ENCODE assay signal across 17 cellular contexts in the genomic region with DNA sequence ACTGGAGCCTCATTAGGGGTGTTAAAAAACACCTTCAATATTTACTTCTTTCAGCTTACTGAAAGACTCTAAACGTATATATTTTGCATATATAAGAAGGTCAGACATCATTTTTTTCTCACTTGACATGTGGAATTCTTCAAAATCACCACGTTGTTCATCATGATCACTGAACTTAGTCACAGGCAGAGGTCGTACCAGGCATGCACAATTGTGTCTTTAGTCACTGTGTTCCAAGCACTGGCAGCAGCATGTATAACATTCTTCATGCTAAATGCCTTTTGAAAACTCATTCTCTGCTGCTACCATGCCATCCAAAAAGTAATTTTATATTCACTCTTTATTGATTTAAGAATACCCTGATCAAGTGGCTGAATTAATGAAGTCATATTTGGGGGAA.
A peak's percentile ranks its signal among the peaks of the same experiment; 100 is the strongest.
DNase-seq lines count a peak whose midpoint lies in the region; ATAC-seq, FAIRE-seq and TF ChIP-seq lines count a peak whose summit lies in the region.
"Had no signal": no experiment of that assay in that cellular context is flagged by ENCODE, and none has a peak within 500 bp of the region (broad histone marks: within the 10 kb centered on the region; RNA-seq: fewer than 3 reads in every experiment).

No MANE protein-coding gene starts in this region.

- no peak for FAIRE-seq in GM12891 (lab: Jason Lieb, UNC)
- FAIRE-seq: frontal cortex, H1 had no signal

- H3K27ac ChIP-seq in foreskin keratinocyte = no peak overlapping the region
- H3K27ac ChIP-seq in psoas muscle = no peak overlapping the region
- H3K27ac ChIP-seq: sigmoid colon, transverse colon had no signal

- no peaks in the 10 kb centered on the region for H3K9me3 ChIP-seq in psoas muscle
- H3K9me3 ChIP-seq: sigmoid colon, transverse colon had no signal

- H3K27me3 ChIP-seq in foreskin keratinocyte = no peaks in the 10 kb centered on the region
- no peaks in the 10 kb centered on the region for H3K27me3 ChIP-seq in psoas muscle (ENCODE audit: insufficient read depth in 3 of 3, low read length in 2 of 3)
- H3K27me3 ChIP-seq: sigmoid colon, transverse colon had no signal

- DNase-seq in AG09309 (ENCODE audit: low read depth) (peak; percentile 1), astrocyte of the hippocampus (ENCODE audit: low read depth, low spot score) (peak; percentile 38), foreskin keratinocyte (peak; percentile 6 to 38), psoas muscle (no peak), GM12891 (ENCODE audit: insufficient read length, low spot score) (no peak)
- no peak for DNase-seq in activated naive CD4-positive, alpha-beta T cell treated with Interleukin-2 at 50 U/mL for 16 hours
- DNase-seq: ACHN; activated CD8-positive, alpha-beta T cell treated with anti-CD3 and anti-CD28 coated beads for 36 hours; anterior cingulate cortex; NCI-H1436; sigmoid colon; stimulated activated CD4-positive, alpha-beta T cell treated with anti-CD3 and anti-CD28 coated beads, Interleukin-4, amount 100 ng/mL, for 4 hours; transverse colon had no signal

- ATAC-seq in HG02678 (IDR thresholded peaks at IDR 0.05; ENCODE audit: unreplicated experiment) = peak; percentile 29
- ATAC-seq in foreskin keratinocyte = no peak
- ATAC-seq in psoas muscle = no peak
- no peak for ATAC-seq in GM19395 (IDR thresholded peaks at IDR 0.05; ENCODE audit: unreplicated experiment)
- ATAC-seq: activated CD8-positive, alpha-beta T cell treated with anti-CD3 and anti-CD28 coated beads for 36 hours had no signal

- TF ChIP-seq POLR2A in GM12891 (IDR thresholded peaks at IDR 0.05; ENCODE audit: low read depth, low read length) = no peak

- TF ChIP-seq CTCF in AG09309 (IDR thresholded peaks at IDR 0.05; ENCODE audit: control insufficient read depth, insufficient read depth, low read depth, low read length, missing control alignments) (peak; percentile 20), foreskin keratinocyte (conservative IDR thresholded peaks at IDR 0.05) (peak; percentile 52), psoas muscle (IDR thresholded peaks at IDR 0.05) (no peak)

- H3K4me1 ChIP-seq in foreskin keratinocyte = no peaks in the 10 kb centered on the region
- H3K4me1 ChIP-seq in psoas muscle = no peaks in the 10 kb centered on the region
- H3K4me1 ChIP-seq: sigmoid colon, transverse colon had no signal

- H3K36me3 ChIP-seq in psoas muscle (ENCODE audit: insufficient read depth in 1 of 2, low read depth in 1 of 2) = no peaks in the 10 kb centered on the region
- H3K36me3 ChIP-seq: sigmoid colon, transverse colon had no signal

- H3K4me3 ChIP-seq in AG09309 (ENCODE audit: control insufficient read depth, low read depth, low read length) = no peak overlapping the region
- no peak overlapping the region for H3K4me3 ChIP-seq in psoas muscle
- H3K4me3 ChIP-seq: sigmoid colon, transverse colon had no signal

- intact Hi-C loops in psoas muscle (cut with DNase I) = no loop called here

- 16 to 22% (median 20%) methylated on average over 3 of the region's 3 CpGs for WGBS in psoas muscle, 3 donors

TF ChIP-seq in GM12891, 5 proteins besides CTCF, POLR2A, EP300 and RAD21:
- TF ChIP-seq SPI1 (IDR thresholded peaks at IDR 0.05; ENCODE audit: low read depth, low read length) (no peak), POU2F2 (IDR thresholded peaks at IDR 0.05; ENCODE audit: low read depth, low read length) (no peak), TAF1 (IDR thresholded peaks at IDR 0.05; ENCODE audit: low read depth, low read length) (no peak), PAX5 (IDR thresholded peaks at IDR 0.05; ENCODE audit: insufficient read depth, low read length, severe bottlenecking) (no peak), POLR2AphosphoS5 (IDR thresholded peaks at IDR 0.05; ENCODE audit: low read depth, low read length) (no peak)

Comparison
In these comparisons a context has a peak if more than half of its experiments do, and no peak if none do; other contexts are left out.
1. DNase-seq: peak in AG09309 (single experiment), astrocyte of the hippocampus (single experiment) and foreskin keratinocyte (2 of 2); none in psoas muscle (0 of 2), activated naive CD4-positive, alpha-beta T cell treated with Interleukin-2 at 50 U/mL for 16 hours (single experiment) and GM12891 (single experiment).